ENCODE assay signal across 12 cellular contexts in genomic region chr6:83467620-83468036, GRCh38. TPM values are rescaled to one million over a fixed set of nuclear protein-coding genes. Genes with fewer than 3 reads are reported as not detected.
DNase-seq lines count a peak whose midpoint lies in the region; ATAC-seq, FAIRE-seq and TF ChIP-seq lines count a peak whose summit lies in the region.
"Had no signal": no experiment of that assay in that cellular context is flagged by ENCODE, and none has a peak within 500 bp of the region (broad histone marks: within the 10 kb centered on the region; RNA-seq: fewer than 3 reads in every experiment).

No MANE protein-coding gene starts in this region.

- H3K4me3 ChIP-seq in liver (ENCODE audit: low read depth in 1 of 3, low read length in 3 of 3), result no peak overlapping the region
- H3K4me3 ChIP-seq in HepG2 (replicated peaks in 1 of 3; ENCODE audit: insufficient read depth in 1 of 3, low read depth in 2 of 3, low read length in 3 of 3), result no peak overlapping the region
- no peak overlapping the region for H3K4me3 ChIP-seq in K562
- H3K4me3 ChIP-seq in lower lobe of right lung, result no peak overlapping the region
- H3K4me3 ChIP-seq in MG63, result no peak overlapping the region

- peaks cover 11% of the 10 kb centered on the region for H3K27me3 Mint-ChIP-seq in stimulated activated naive CD8-positive, alpha-beta T cell treated with anti-CD3 and anti-CD28 coated beads, Interleukin-15, amount 100 ng/mL, for 72 hours

- CTCF ChIA-PET in HepG2 (lab: Yijun Ruan, JAX; ENCODE audit: low intra/inter-chr PET ratio, low total read pairs) (no interaction called here), K562 (lab: Yijun Ruan, JAX; ENCODE audit: low intra/inter-chr PET ratio) (no interaction called here)

- 71% methylated on average over 3 of the region's 3 CpGs for WGBS in liver
- 0% methylated on average over 3 of the region's 3 CpGs for WGBS in HepG2 (ENCODE audit: low lambda C conversion rate)
- 6% methylated on average over 3 of the region's 3 CpGs for WGBS in K562 (ENCODE audit: insufficient coverage, low coverage, missing lambda C conversion rate)

- intact Hi-C loops in HepG2 (cut with micrococcal nuclease; ENCODE audit: unreplicated experiment), result no loop called here
- intact Hi-C loops in K562 (cut with micrococcal nuclease), result no loop called here
- intact Hi-C loops in lower lobe of right lung (cut with DNase I), result no loop called here

- no peaks in the 10 kb centered on the region for H3K4me1 ChIP-seq in liver (ENCODE audit: control insufficient read depth in 4 of 4, insufficient read depth in 4 of 4, low read length in 3 of 4)
- no peaks in the 10 kb centered on the region for H3K4me1 ChIP-seq in HepG2 (ENCODE audit: insufficient read depth, low read length)
- H3K4me1 ChIP-seq in K562 (replicated peaks in 1 of 2; ENCODE audit: control insufficient read depth in 2 of 2, insufficient read depth in 2 of 2, low read length in 2 of 2), result peaks cover 0 to 3% of the 10 kb centered on the region in 2 experiments; a peak in 2 of 5 replicates
- H3K4me1 ChIP-seq in lower lobe of right lung, result no peaks in the 10 kb centered on the region

- TF ChIP-seq POLR2A in HepG2 (IDR thresholded peaks at IDR 0.05; ENCODE audit: insufficient read depth in 1 of 2, low read depth in 2 of 2, low read length in 2 of 2) (no peak), K562 (conservative IDR thresholded peaks at IDR 0.05) (no peak)

- no peaks in the 10 kb centered on the region for H3K9me3 Mint-ChIP-seq in stimulated activated naive CD8-positive, alpha-beta T cell treated with anti-CD3 and anti-CD28 coated beads, Interleukin-15, amount 100 ng/mL, for 72 hours

- H3K4me2 ChIP-seq in HepG2 (ENCODE audit: low read depth, low read length) (no peak overlapping the region), K562 (ENCODE audit: insufficient read depth, low read length) (no peak overlapping the region; the same call in 1 of the 2 replicates)

- H3K27ac ChIP-seq in liver (ENCODE audit: low read depth in 1 of 2, low read length in 2 of 2) (no peak overlapping the region), HepG2 (ENCODE audit: extremely low read length, insufficient read depth, low read length) (no peak overlapping the region), K562 (ENCODE audit: extremely low read depth, low read depth, low read length) (no peak overlapping the region), lower lobe of right lung (peak overlapping the region; percentile 50)

- H4K20me1 ChIP-seq in HepG2 (ENCODE audit: insufficient read depth, low read length) (no peaks in the 10 kb centered on the region), K562 (replicated peaks; ENCODE audit: control insufficient read depth, insufficient read depth, low read length) (no peaks in the 10 kb centered on the region)

- ATAC-seq in HepG2 (no peak), K562 (peak; percentile 70), lower lobe of right lung (peak; percentile 78 to 89), HG03442 (IDR thresholded peaks at IDR 0.05; ENCODE audit: unreplicated experiment) (no peak), GM19452 (IDR thresholded peaks at IDR 0.05; ENCODE audit: unreplicated experiment) (no peak)
- no peak for ATAC-seq in stimulated activated naive CD8-positive, alpha-beta T cell treated with anti-CD3 and anti-CD28 coated beads, Interleukin-15, amount 100 ng/mL, for 72 hours

- H3K36me3 ChIP-seq in liver (ENCODE audit: control insufficient read depth in 4 of 4, insufficient read depth in 3 of 4, low read depth in 1 of 4, low read length in 3 of 4) (no peaks in the 10 kb centered on the region), HepG2 (replicated peaks in 1 of 2; ENCODE audit: control insufficient read depth in 1 of 2, insufficient read depth in 2 of 2, low read length in 2 of 2) (no peaks in the 10 kb centered on the region), K562 (ENCODE audit: control insufficient read depth, insufficient read depth, low read length) (no peaks in the 10 kb centered on the region), lower lobe of right lung (no peaks in the 10 kb centered on the region), MG63 (no peaks in the 10 kb centered on the region)

- FAIRE-seq in HepG2 (lab: Jason Lieb, UNC) (no peak), K562 (lab: Jason Lieb, UNC) (no peak)
- FAIRE-seq: A204.1, endometrium had no signal

- H3K9me3 ChIP-seq in liver (ENCODE audit: control insufficient read depth in 4 of 4, low read length in 3 of 4), result no peaks in the 10 kb centered on the region
- no peaks in the 10 kb centered on the region for H3K9me3 ChIP-seq in HepG2 (ENCODE audit: low read length)
- no peaks in the 10 kb centered on the region for H3K9me3 ChIP-seq in K562 (replicated peaks; ENCODE audit: control insufficient read depth, insufficient read depth, low read depth, low read length)
- no peaks in the 10 kb centered on the region for H3K9me3 ChIP-seq in lower lobe of right lung
- H3K9me3 ChIP-seq in MG63, result no peaks in the 10 kb centered on the region

- H3K79me2 ChIP-seq in HepG2 (ENCODE audit: insufficient read depth, low read length) (no peaks in the 10 kb centered on the region), K562 (ENCODE audit: control insufficient read depth, insufficient read depth, low read length) (no peaks in the 10 kb centered on the region)

- H3K9ac ChIP-seq in liver (ENCODE audit: low read depth in 1 of 2, low read length in 2 of 2) (no peak overlapping the region), HepG2 (ENCODE audit: insufficient read depth, low read depth, low read length) (no peak overlapping the region), K562 (ENCODE audit: insufficient read depth in 1 of 2, low read depth in 2 of 2, low read length in 2 of 2) (no peak overlapping the region)

- no TSS peak for BruUV-seq in HepG2 (replicated peaks; lab: Mats Ljungman, UMichigan)
- no TSS peak for BruUV-seq in K562 (replicated peaks; lab: Mats Ljungman, UMichigan)

- POLR2A ChIA-PET in HepG2 (lab: Yijun Ruan, JAX) (no interaction called here), K562 (lab: Yijun Ruan, JAX) (no interaction called here)

- no peaks in the 10 kb centered on the region for H3K9me1 ChIP-seq in K562 (ENCODE audit: control insufficient read depth, insufficient read depth, low read length)

- no peak overlapping the region for H2AFZ ChIP-seq in HepG2 (ENCODE audit: low read length)
- H2AFZ ChIP-seq in K562 (ENCODE audit: low read depth, low read length), result peak overlapping the region; percentile 23; the same call in 1 of the 2 replicates

- DNase-seq in HepG2 (ENCODE audit: low spot score) (no peak), K562 (ENCODE audit: extremely low read depth in 1 of 4, low spot score in 3 of 4) (peak in 1 of 4 experiments; percentile 14), lower lobe of right lung (peak; percentile 77), MG63 (no peak)
- DNase-seq in stimulated activated naive CD8-positive, alpha-beta T cell treated with anti-CD3 and anti-CD28 coated beads, Interleukin-15, amount 100 ng/mL, for 72 hours, result no peak
- DNase-seq: glutamatergic neuron, NCI-H2227 treated with DMSO at 0.1 percent for 48 hours had no signal

- TF ChIP-seq RAD21 in liver (IDR thresholded peaks at IDR 0.05) (no peak), HepG2 (CRISPR knock-in tag; IDR thresholded peaks at IDR 0.05) (no peak), K562 (CRISPR knock-in tag; conservative IDR thresholded peaks at IDR 0.05 in 1 of 2, IDR thresholded peaks at IDR 0.05 in 1 of 2) (no peak)

- H3K27ac Mint-ChIP-seq in stimulated activated naive CD8-positive, alpha-beta T cell treated with anti-CD3 and anti-CD28 coated beads, Interleukin-15, amount 100 ng/mL, for 72 hours, result no peak overlapping the region

- in situ Hi-C loops in HepG2 (cut with HindIII; ENCODE audit: extremely low pct_ligation_motif_present, low pct_unique_long_range_greater_than_20kb) (no loop called here), K562 (cut with MboI) (no loop called here)

- TF ChIP-seq CTCF in liver (IDR thresholded peaks at IDR 0.05; ENCODE audit: low read depth, low read length, missing input control) (no peak), HepG2 (CRISPR knock-in tag; IDR thresholded peaks at IDR 0.05) (no peak), K562 (IDR thresholded peaks at IDR 0.05 in 2 of 3, conservative IDR thresholded peaks at IDR 0.05 in 1 of 3; ENCODE audit: insufficient read depth in 2 of 3, low read depth in 1 of 3, low read length in 3 of 3) (no peak), lower lobe of right lung (IDR thresholded peaks at IDR 0.05) (no peak)

- no peak for TF ChIP-seq EP300 in HepG2 (IDR thresholded peaks at IDR 0.05; ENCODE audit: low read depth in 2 of 2, low read length in 2 of 2)
- no peak for TF ChIP-seq EP300 in HepG2 (CRISPR knock-in tag; IDR thresholded peaks at IDR 0.05; ENCODE audit: borderline replicate concordance)
- TF ChIP-seq EP300 in K562 (IDR thresholded peaks at IDR 0.05; ENCODE audit: low read length), result no peak

- H3K4me1 Mint-ChIP-seq in stimulated activated naive CD8-positive, alpha-beta T cell treated with anti-CD3 and anti-CD28 coated beads, Interleukin-15, amount 100 ng/mL, for 72 hours, result no peaks in the 10 kb centered on the region

- H3K4me3 Mint-ChIP-seq in stimulated activated naive CD8-positive, alpha-beta T cell treated with anti-CD3 and anti-CD28 coated beads, Interleukin-15, amount 100 ng/mL, for 72 hours, result no peak overlapping the region

- no peaks in the 10 kb centered on the region for H3K27me3 ChIP-seq in liver (ENCODE audit: control insufficient read depth in 4 of 4, insufficient read depth in 4 of 4, low read length in 3 of 4)
- no peaks in the 10 kb centered on the region for H3K27me3 ChIP-seq in HepG2 (ENCODE audit: control insufficient read depth in 1 of 2, insufficient read depth in 2 of 2, low read length in 2 of 2)
- no peaks in the 10 kb centered on the region; a peak in 1 of 5 replicates for H3K27me3 ChIP-seq in K562 (ENCODE audit: control insufficient read depth in 2 of 2, insufficient read depth in 2 of 2, low read length in 2 of 2)
- H3K27me3 ChIP-seq in lower lobe of right lung (ENCODE audit: low read depth), result no peaks in the 10 kb centered on the region
- H3K27me3 ChIP-seq in MG63, result no peaks in the 10 kb centered on the region; the same call in 1 of the 2 replicates

RNA-seq across cellular contexts. Expression of gene ME1, which starts 36.8 kb away (rescaled TPM):
- total RNA-seq in liver (1 to 10 TPM; 4.3 to 4.9 TPM), HepG2 (2016; rRNA removed; fragmentation: Illumina TruSeq; extraction: Trizol) (not detected in 2 replicates), K562 (2014; rRNA removed) (4.0 and 4.8 TPM in 2 replicates), K562 (2014; rRNA removed; fragmentation: Illumina TruSeq; extraction: Trizol) (9.5 and 11.7 TPM in 2 replicates), K562 (2015; rRNA removed; fragmentation: Illumina TruSeq; extraction: Trizol) (5.4 and 5.5 TPM in 2 replicates), K562 (2021) (10.0 and 10.4 TPM in 2 replicates), lower lobe of right lung (12.9 TPM)
- polyA plus RNA-seq in liver (1 to 10 TPM; 6.1 to 7.8 TPM), HepG2 (2011; rRNA removed) (not detected in 2 replicates), K562 (2011; rRNA removed) (5.1 and 6.9 TPM in 2 replicates), K562 (2014; fragmentation: Illumina TruSeq; extraction: Trizol) (9.6 and 10.3 TPM in 2 replicates), K562 (2014; fragmentation: Nextera tagmentation; extraction: Ambion mirVana) (1 to 10 TPM; 3.2 to 3.7 TPM), K562 (2014; rRNA removed) (3.1 and 4.2 TPM in 2 replicates)
- not detected in 2 replicates for total RNA-seq in HepG2 (2016; cell fraction: cytosol; rRNA removed; fragmentation: Illumina TruSeq; extraction: Trizol; ENCODE audit: low read depth)
- total RNA-seq in HepG2 (2016; cell fraction: insoluble cytoplasmic fraction; rRNA removed; fragmentation: Illumina TruSeq; extraction: Trizol), result not detected in 2 replicates
- total RNA-seq in HepG2 (2016; cell fraction: membrane; rRNA removed; fragmentation: Illumina TruSeq; extraction: Trizol), result not detected in 2 replicates
- total RNA-seq in HepG2 (2016; cell fraction: nucleus; rRNA removed; fragmentation: Illumina TruSeq; extraction: Trizol), result not detected in 2 replicates
- not detected in 2 replicates for polyA plus RNA-seq in HepG2 (2011; cell fraction: cytosol; rRNA removed)
- polyA plus RNA-seq in HepG2 (2011; cell fraction: nucleus; rRNA removed), result not detected in 2 replicates
- not detected in 2 replicates for polyA plus RNA-seq in HepG2 (2012)
- not detected in 2 replicates for polyA plus RNA-seq in HepG2 (2016; cell fraction: cytosol; fragmentation: Illumina TruSeq; extraction: Trizol; ENCODE audit: low read depth)
- not detected in 2 replicates for polyA plus RNA-seq in HepG2 (2016; cell fraction: insoluble cytoplasmic fraction; fragmentation: Illumina TruSeq; extraction: Trizol; ENCODE audit: low read depth)
- not detected in 2 replicates for polyA plus RNA-seq in HepG2 (2016; cell fraction: membrane; fragmentation: Illumina TruSeq; extraction: Trizol; ENCODE audit: low read depth)
- polyA plus RNA-seq in HepG2 (2016; cell fraction: nucleus; fragmentation: Illumina TruSeq; extraction: Trizol; ENCODE audit: insufficient read depth, low read depth), result not detected in 2 replicates
- polyA minus RNA-seq in HepG2 (2011; rRNA and poly(A)+ RNA removed; ENCODE audit: low replicate concordance), result 6.9 TPM in 1 of 2 replicates, not detected in the other
- polyA minus RNA-seq in HepG2 (2011; cell fraction: cytosol; rRNA and poly(A)+ RNA removed), result not detected in 2 replicates
- polyA minus RNA-seq in HepG2 (2011; cell fraction: nucleus; rRNA and poly(A)+ RNA removed), result not detected in 2 replicates
- 5.8 and 16.1 TPM in 2 replicates for total RNA-seq in K562 (2011; cell fraction: chromatin; rRNA removed; ENCODE audit: low replicate concordance)
- 2.7 and 3.7 TPM in 2 replicates for total RNA-seq in K562 (2011; cell fraction: nucleolus; rRNA removed)
- 5.9 and 8.2 TPM in 2 replicates for total RNA-seq in K562 (2011; cell fraction: nucleoplasm; rRNA removed)
- polyA plus RNA-seq in K562 (2011; cell fraction: cytosol; rRNA removed), result 1.6 and 3.2 TPM in 2 replicates
- polyA plus RNA-seq in K562 (2011; cell fraction: nucleus; rRNA removed), result 5.1 and 6.5 TPM in 2 replicates
- 7.7 and 7.8 TPM in 2 replicates for polyA plus RNA-seq in K562 (2012)
- polyA minus RNA-seq in K562 (2011; rRNA and poly(A)+ RNA removed), result 7.1 and 8.7 TPM in 2 replicates
- polyA minus RNA-seq in K562 (2011; cell fraction: cytosol; rRNA and poly(A)+ RNA removed), result 5.3 and 7.0 TPM in 2 replicates
- polyA minus RNA-seq in K562 (2011; cell fraction: nucleus; rRNA and poly(A)+ RNA removed), result 3.6 and 5.0 TPM in 2 replicates
- total RNA-seq in MG63 (2014; rRNA removed; shearing (Covaris generic); ENCODE audit: low replicate concordance), result 10.4 and 16.3 TPM in 2 replicates

RNA-seq across cellular contexts. Expression of gene PRSS35, which starts 44.7 kb away (rescaled TPM):
- total RNA-seq in liver, result 1 to 10 TPM in 1 of 2 donors, under 1 TPM in 1; under 0.01 to 3.3 TPM
- under 1 TPM; 0.16 to 0.54 TPM for polyA plus RNA-seq in liver
- total RNA-seq in HepG2 (2016; rRNA removed; fragmentation: Illumina TruSeq; extraction: Trizol), result not detected in 2 replicates
- not detected in 2 replicates for total RNA-seq in HepG2 (2016; cell fraction: cytosol; rRNA removed; fragmentation: Illumina TruSeq; extraction: Trizol; ENCODE audit: low read depth)
- total RNA-seq in HepG2 (2016; cell fraction: insoluble cytoplasmic fraction; rRNA removed; fragmentation: Illumina TruSeq; extraction: Trizol), result not detected in 2 replicates
- total RNA-seq in HepG2 (2016; cell fraction: membrane; rRNA removed; fragmentation: Illumina TruSeq; extraction: Trizol), result not detected in 2 replicates
- not detected in 2 replicates for total RNA-seq in HepG2 (2016; cell fraction: nucleus; rRNA removed; fragmentation: Illumina TruSeq; extraction: Trizol)
- not detected in 2 replicates for polyA plus RNA-seq in HepG2 (2011; rRNA removed)
- polyA plus RNA-seq in HepG2 (2011; cell fraction: cytosol; rRNA removed), result not detected in 2 replicates
- not detected in 2 replicates for polyA plus RNA-seq in HepG2 (2011; cell fraction: nucleus; rRNA removed)
- polyA plus RNA-seq in HepG2 (2012), result not detected in 2 replicates
- not detected in 2 replicates for polyA plus RNA-seq in HepG2 (2016; cell fraction: cytosol; fragmentation: Illumina TruSeq; extraction: Trizol; ENCODE audit: low read depth)
- not detected in 2 replicates for polyA plus RNA-seq in HepG2 (2016; cell fraction: insoluble cytoplasmic fraction; fragmentation: Illumina TruSeq; extraction: Trizol; ENCODE audit: low read depth)
- polyA plus RNA-seq in HepG2 (2016; cell fraction: membrane; fragmentation: Illumina TruSeq; extraction: Trizol; ENCODE audit: low read depth), result not detected in 2 replicates
- not detected in 2 replicates for polyA plus RNA-seq in HepG2 (2016; cell fraction: nucleus; fragmentation: Illumina TruSeq; extraction: Trizol; ENCODE audit: insufficient read depth, low read depth)
- not detected in 2 replicates for polyA minus RNA-seq in HepG2 (2011; rRNA and poly(A)+ RNA removed; ENCODE audit: low replicate concordance)
- not detected in 2 replicates for polyA minus RNA-seq in HepG2 (2011; cell fraction: cytosol; rRNA and poly(A)+ RNA removed)
- polyA minus RNA-seq in HepG2 (2011; cell fraction: nucleus; rRNA and poly(A)+ RNA removed), result not detected in 2 replicates
- not detected in 2 replicates for total RNA-seq in K562 (2011; cell fraction: chromatin; rRNA removed; ENCODE audit: low replicate concordance)
- total RNA-seq in K562 (2011; cell fraction: nucleolus; rRNA removed), result not detected in 2 replicates
- total RNA-seq in K562 (2011; cell fraction: nucleoplasm; rRNA removed), result not detected in 2 replicates
- not detected in 2 replicates for total RNA-seq in K562 (2014; rRNA removed)
- total RNA-seq in K562 (2014; rRNA removed; fragmentation: Illumina TruSeq; extraction: Trizol), result not detected in 2 replicates
- total RNA-seq in K562 (2015; rRNA removed; fragmentation: Illumina TruSeq; extraction: Trizol), result not detected in 2 replicates
- total RNA-seq in K562 (2021), result not detected in 2 replicates
- not detected in 2 replicates for polyA plus RNA-seq in K562 (2011; rRNA removed)
- not detected in 2 replicates for polyA plus RNA-seq in K562 (2011; cell fraction: cytosol; rRNA removed)
- not detected in 2 replicates for polyA plus RNA-seq in K562 (2011; cell fraction: nucleus; rRNA removed)
- polyA plus RNA-seq in K562 (2012), result not detected in 2 replicates
- polyA plus RNA-seq in K562 (2014; fragmentation: Illumina TruSeq; extraction: Trizol), result not detected in 2 replicates
- polyA plus RNA-seq in K562 (2014; fragmentation: Nextera tagmentation; extraction: Ambion mirVana), result not detected
- not detected in 2 replicates for polyA plus RNA-seq in K562 (2014; rRNA removed)
- not detected in 2 replicates for polyA minus RNA-seq in K562 (2011; rRNA and poly(A)+ RNA removed)
- not detected in 2 replicates for polyA minus RNA-seq in K562 (2011; cell fraction: cytosol; rRNA and poly(A)+ RNA removed)
- not detected in 2 replicates for polyA minus RNA-seq in K562 (2011; cell fraction: nucleus; rRNA and poly(A)+ RNA removed)
- 0.59 TPM for total RNA-seq in lower lobe of right lung
- 0.72 and 1.2 TPM in 2 replicates for total RNA-seq in MG63 (2014; rRNA removed; shearing (Covaris generic); ENCODE audit: low replicate concordance)

Comparison
In these comparisons a context has a peak if more than half of its experiments do, and no peak if none do; other contexts are left out.
1. ATAC-seq: peak in K562 (single experiment) and lower lobe of right lung (2 of 2); none in HepG2 (single experiment), HG03442 (single experiment), stimulated activated naive CD8-positive, alpha-beta T cell treated with anti-CD3 and anti-CD28 coated beads, Interleukin-15, amount 100 ng/mL, for 72 hours (single experiment) and GM19452 (single experiment).